8 cellular contexts compared by ENCODE assay signal in genomic region chr7:151315038-151315655, GRCh38. TPM values are rescaled to one million over a fixed set of nuclear protein-coding genes. Genes with fewer than 3 reads are reported as not detected.
DNase-seq lines count a peak whose midpoint lies in the region; ATAC-seq and TF ChIP-seq lines count a peak whose summit lies in the region.

No MANE protein-coding gene starts in this region.

- DNase-seq in GM06990 (ENCODE audit: extremely low read depth, insufficient read length) (peak; percentile 33), HL-60 (ENCODE audit: low read depth in 1 of 2, low spot score in 1 of 2) (peak; percentile 56 to 72), OCI-LY7 (ENCODE audit: low spot score) (peak; percentile 82), activated T-cell treated with anti-CD3 and anti-CD28 coated beads for 24 hours (ENCODE audit: low read depth) (peak; percentile 68), esophagus muscularis mucosa (ENCODE audit: extremely low spot score) (peak; percentile 96), natural killer cell (peak; percentile 57)
- peak; percentile 53 for DNase-seq in stimulated activated naive CD4-positive, alpha-beta T cell treated with Interleukin-2 at 50 U/mL for 16 hours (lab: John Stamatoyannopoulos, UW)

- peaks cover 0 to 5% of the 10 kb centered on the region in 2 donors for H3K4me1 Mint-ChIP-seq in natural killer cell

- POLR2A ChIA-PET in OCI-LY7 (lab: Charles Lee), result interaction anchor here (0.9 to 1.4 kb wide), 3 partner anchors 11 to 37 kb away, joined by 4 to 7 read pairs (median 5); no protein-coding TSS in a partner anchor

- H3K9me2 ChIP-seq in OCI-LY7 (ENCODE audit: insufficient read depth, low read length), result no peaks in the 10 kb centered on the region

- peaks cover 12% of the 10 kb centered on the region for H3K36me3 Mint-ChIP-seq in natural killer cell

- 20% methylated on average over 13 of the region's 13 CpGs for WGBS in esophagus muscularis mucosa

- peak overlapping the region; percentile 18; the same call in 1 of the 2 replicates for H2AFZ ChIP-seq in OCI-LY7 (ENCODE audit: low read length)

- H3K4me3 Mint-ChIP-seq in natural killer cell, result no peak overlapping the region

- no peak for TF ChIP-seq EP300 in esophagus muscularis mucosa (IDR thresholded peaks at IDR 0.05)

- no peaks in the 10 kb centered on the region for H3K36me3 ChIP-seq in GM06990 (ENCODE audit: control insufficient read depth, insufficient read depth, low read length)
- H3K36me3 ChIP-seq in OCI-LY7 (ENCODE audit: insufficient read depth, low read length), result no peaks in the 10 kb centered on the region
- no peaks in the 10 kb centered on the region for H3K36me3 ChIP-seq in esophagus muscularis mucosa

- H3K4me1 ChIP-seq in OCI-LY7 (ENCODE audit: insufficient read depth, low read length, poor library complexity, severe bottlenecking) (peaks cover 5% of the 10 kb centered on the region), esophagus muscularis mucosa (peaks cover 3 to 16% (median 15%) of the 10 kb centered on the region in 4 donors)

- H3K9me3 ChIP-seq in OCI-LY7 (ENCODE audit: low read length) (0 out of 2 replicates have a peak, but pooled peaks cover 11% of the 10 kb centered on the region), esophagus muscularis mucosa (peaks cover 0 to 14% (median 0%) of the 10 kb centered on the region in 4 donors)

- peak overlapping the region; percentile 41 for H3K4me2 ChIP-seq in OCI-LY7 (ENCODE audit: low read length)

- H3K79me2 ChIP-seq in OCI-LY7 (ENCODE audit: insufficient read depth, low read depth, low read length), result no peaks in the 10 kb centered on the region

- no peak overlapping the region for H3K27ac ChIP-seq in HL-60 (replicated peaks)
- no peak overlapping the region for H3K27ac ChIP-seq in OCI-LY7 (ENCODE audit: low read depth, low read length, poor library complexity, severe bottlenecking)
- H3K27ac ChIP-seq in esophagus muscularis mucosa (replicated peaks in 1 of 4), result no peak overlapping the region

- no peaks in the 10 kb centered on the region for H3K27me3 Mint-ChIP-seq in natural killer cell (ENCODE audit: low read depth in 2 of 2)

- peak overlapping the region in 1 of 2 donors; percentile 58 for H3K27ac Mint-ChIP-seq in natural killer cell

- no peak for TF ChIP-seq POLR2A in esophagus muscularis mucosa (IDR thresholded peaks at IDR 0.05; ENCODE audit: low read depth)

- no peak overlapping the region for H3K4me3 ChIP-seq in GM06990 (replicated peaks; ENCODE audit: low read depth, low read length)
- H3K4me3 ChIP-seq in HL-60 (replicated peaks; ENCODE audit: insufficient read depth, low read length), result no peak overlapping the region
- H3K4me3 ChIP-seq in OCI-LY7 (ENCODE audit: low read depth, low read length, poor library complexity, severe bottlenecking), result no peak overlapping the region
- H3K4me3 ChIP-seq in esophagus muscularis mucosa, result no peak overlapping the region

- ATAC-seq in natural killer cell (peak; percentile 86 to 96 (median 95)), HG02798 (IDR thresholded peaks at IDR 0.05; ENCODE audit: poor library complexity, unreplicated experiment) (no peak)

- intact Hi-C loops in OCI-LY7 (cut with micrococcal nuclease; ENCODE audit: unreplicated experiment), result loop anchor here (1.0 to 2.0 kb wide), 2 partner anchors 35 to 134 kb away; no protein-coding TSS in a partner anchor
- intact Hi-C loops in esophagus muscularis mucosa (cut with DNase I), result loop anchor here (2.0 to 5.0 kb wide), 3 partner anchors 36 to 447 kb away; no protein-coding TSS in a partner anchor
- intact Hi-C loops in natural killer cell (cut with micrococcal nuclease), result loop anchor here (1.0 kb wide), 2 partner anchors 35 to 133 kb away; no protein-coding TSS in a partner anchor

- CTCF ChIA-PET in OCI-LY7 (lab: Charles Lee; ENCODE audit: unreplicated experiment), result interaction anchor here (0.6 to 1.4 kb wide), 2 partner anchors 19 to 36 kb away, joined by 5 to 8 read pairs; no protein-coding TSS in a partner anchor

- BruUV-seq in OCI-LY7 (replicated peaks; lab: Mats Ljungman, UMichigan), result no TSS peak

- TF ChIP-seq CTCF in GM06990 (IDR thresholded peaks at IDR 0.05; ENCODE audit: insufficient read depth, low read length, poor library complexity, severe bottlenecking) (peak; percentile 74), HL-60 (IDR thresholded peaks at IDR 0.05; ENCODE audit: insufficient read depth, low read length) (peak; percentile 39), OCI-LY7 (conservative IDR thresholded peaks at IDR 0.05; ENCODE audit: low read length) (peak; percentile 88), esophagus muscularis mucosa (IDR thresholded peaks at IDR 0.05) (peak; percentile 82 to 84 (median 83)), natural killer cell (IDR thresholded peaks at IDR 0.05) (peak; percentile 89)

- H3K27me3 ChIP-seq in GM06990 (replicated peaks; ENCODE audit: control insufficient read depth, insufficient read depth, low read length) (no peaks in the 10 kb centered on the region), HL-60 (ENCODE audit: insufficient read depth, poor library complexity, severe bottlenecking) (no peaks in the 10 kb centered on the region), esophagus muscularis mucosa (no peaks in the 10 kb centered on the region)

- peaks cover 2 to 8% of the 10 kb centered on the region in 2 donors for H3K9me3 Mint-ChIP-seq in natural killer cell

- H4K20me1 ChIP-seq in OCI-LY7 (ENCODE audit: insufficient read depth, low read length), result no peaks in the 10 kb centered on the region

RNA-seq across cellular contexts. Expression of gene NUB1, which starts 26.5 kb away (rescaled TPM):
- total RNA-seq in OCI-LY7 (2014; rRNA removed; shearing (Covaris generic)), result 44.1 and 44.2 TPM in 2 replicates
- total RNA-seq in OCI-LY7 (2022) (50.7 and 57.0 TPM in 2 replicates), esophagus muscularis mucosa (10 to 100 TPM; 45.9 to 59.1 (median 53.0) TPM), natural killer cell (100 to 1,000 TPM; 110 to 113 (median 111) TPM)

Comparison
In these comparisons a context has a peak if more than half of its experiments do, and no peak if none do; other contexts are left out.
1. DNase-seq: peak in every context shown above with its lines; median percentile 96 in esophagus muscularis mucosa; 82 in OCI-LY7; 68 in activated T-cell treated with anti-CD3 and anti-CD28 coated beads for 24 hours; 64 in HL-60; 57 in natural killer cell; 53 in stimulated activated naive CD4-positive, alpha-beta T cell treated with Interleukin-2 at 50 U/mL for 16 hours; 33 in GM06990.
2. CTCF ChIP-seq: peak in every context shown above with its lines; median percentile 89 in natural killer cell; 88 in OCI-LY7; 83 in esophagus muscularis mucosa; 74 in GM06990; 39 in HL-60.